In the genomic region with DNA sequence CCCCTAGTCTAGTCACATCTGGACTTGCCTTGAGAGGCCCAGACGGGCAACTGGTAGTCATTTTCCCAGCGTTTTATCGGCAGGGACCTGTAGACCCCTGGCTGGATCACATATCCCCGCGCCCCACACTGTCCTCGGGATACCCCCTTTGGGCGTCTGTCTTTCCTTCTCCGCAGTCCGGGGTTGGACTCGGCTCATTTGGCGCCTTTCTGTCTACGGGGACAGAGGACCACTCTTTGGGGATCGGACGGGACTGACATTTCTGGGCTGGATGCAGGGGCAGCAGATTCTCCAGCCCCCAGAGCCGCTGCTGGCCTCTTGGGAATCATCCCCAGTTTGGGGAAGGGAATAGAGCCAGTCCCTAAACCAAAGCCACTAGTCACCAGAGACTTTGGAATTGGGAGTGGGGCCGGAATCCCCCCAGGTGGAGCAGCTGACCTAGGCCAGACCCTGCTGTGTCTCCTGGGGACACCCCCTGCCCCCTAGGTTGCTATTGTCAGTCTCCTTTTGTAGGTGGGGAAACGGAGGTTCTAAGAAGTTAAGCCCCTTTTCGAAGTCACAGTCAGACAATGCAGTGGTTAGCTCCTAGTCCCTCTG, we compare ENCODE assay signal across 8 cellular contexts. TPM values are rescaled to one million over a fixed set of nuclear protein-coding genes. Genes with fewer than 3 reads are reported as not detected.
DNase-seq lines count a peak whose midpoint lies in the region; ATAC-seq, FAIRE-seq and TF ChIP-seq lines count a peak whose summit lies in the region.

No MANE protein-coding gene starts in this region.

- no peaks in the 10 kb centered on the region for H3F3A ChIP-seq in neural cell (ENCODE audit: insufficient read depth, low read length, poor library complexity, severe bottlenecking)

- no peaks in the 10 kb centered on the region for H3K9me3 ChIP-seq in endocrine pancreas (ENCODE audit: control insufficient read depth, low read length)
- no peaks in the 10 kb centered on the region for H3K9me3 ChIP-seq in neural cell (ENCODE audit: low read length)

- H3K27ac ChIP-seq in neural cell (ENCODE audit: low read length), result no peak overlapping the region

- H3K27me3 ChIP-seq in endocrine pancreas (ENCODE audit: control insufficient read depth, insufficient read depth, low read length) (no peaks in the 10 kb centered on the region), neural cell (ENCODE audit: insufficient read depth, low read depth, low read length) (no peaks in the 10 kb centered on the region)

- peak; percentile 61 for FAIRE-seq in GM12892 (lab: Jason Lieb, UNC)

- no peaks in the 10 kb centered on the region for H3K4me1 ChIP-seq in endocrine pancreas (ENCODE audit: control insufficient read depth, insufficient read depth, low read length)

- DNase-seq in GM12892 (ENCODE audit: insufficient read length), result no peak
- peak; percentile 23 for DNase-seq in NAMALWA (ENCODE audit: low spot score)
- no peak for DNase-seq in hippocampal formation (lab: John Stamatoyannopoulos, UW)
- no peak for DNase-seq in NCI-H2081 treated with DMSO at 0.1 percent for 48 hours (lab: John Stamatoyannopoulos, UW)

- H3K9ac ChIP-seq in endocrine pancreas (ENCODE audit: control insufficient read depth, insufficient read depth, low read length), result peak overlapping the region; percentile 71
- H3K9ac ChIP-seq in neural cell (ENCODE audit: low read length), result peak overlapping the region; percentile 68

- no peak for TF ChIP-seq CTCF in neural cell (IDR thresholded peaks at IDR 0.05; ENCODE audit: poor library complexity, severe bottlenecking)

- TF ChIP-seq EP300 in neural cell (conservative IDR thresholded peaks at IDR 0.05; ENCODE audit: poor library complexity, severe bottlenecking), result no peak

- no peaks in the 10 kb centered on the region for H3K36me3 ChIP-seq in endocrine pancreas (ENCODE audit: control insufficient read depth, insufficient read depth, low read length)
- no peaks in the 10 kb centered on the region for H3K36me3 ChIP-seq in neural cell (ENCODE audit: insufficient read depth, low read length)

- peak overlapping the region; percentile 43 for H3K4me2 ChIP-seq in neural cell (ENCODE audit: low read length)

- ATAC-seq in HG03097 (IDR thresholded peaks at IDR 0.05; ENCODE audit: low FRiP score, unreplicated experiment) (no peak), HG02852 (IDR thresholded peaks at IDR 0.05; ENCODE audit: unreplicated experiment) (no peak)

- TF ChIP-seq POLR2A in GM12892 (IDR thresholded peaks at IDR 0.05; ENCODE audit: low read depth, low read length), result no peak

- H3K9me2 ChIP-seq in neural cell (ENCODE audit: insufficient read depth, low read length), result no peaks in the 10 kb centered on the region

- H3K4me3 ChIP-seq in endocrine pancreas (ENCODE audit: control insufficient read depth, insufficient read depth, low read length) (no peak overlapping the region), neural cell (ENCODE audit: low read length) (peak overlapping the region; percentile 96)

- no peak for TF ChIP-seq RAD21 in neural cell (conservative IDR thresholded peaks at IDR 0.05)

- no peaks in the 10 kb centered on the region for H4K20me1 ChIP-seq in neural cell (ENCODE audit: insufficient read depth)

- H3K79me2 ChIP-seq in neural cell (replicated peaks; ENCODE audit: insufficient read depth, low read length), result no peaks in the 10 kb centered on the region

- no peak overlapping the region for H2AFZ ChIP-seq in neural cell (ENCODE audit: low read depth, low read length)

TF ChIP-seq in neural cell, 6 proteins besides CTCF, POLR2A, EP300 and RAD21:
- TF ChIP-seq MXI1 (conservative IDR thresholded peaks at IDR 0.05; ENCODE audit: poor library complexity, severe bottlenecking) (no peak), REST (IDR thresholded peaks at IDR 0.05; ENCODE audit: borderline replicate concordance) (no peak), EZH2 (IDR thresholded peaks at IDR 0.05; ENCODE audit: borderline replicate concordance, insufficient read depth, low read length, poor library complexity, severe bottlenecking) (no peak), POLR2AphosphoS5 (IDR thresholded peaks at IDR 0.05) (no peak), TAF1 (IDR thresholded peaks at IDR 0.05; ENCODE audit: low read depth) (no peak), SMC3 (conservative IDR thresholded peaks at IDR 0.05; ENCODE audit: poor library complexity) (no peak)

RNA-seq across cellular contexts. Expression of gene FAM110A, which starts 0.7 kb away (rescaled TPM):
- polyA plus RNA-seq in GM12892 (2012; ENCODE audit: missing spikeins), result 3.0 TPM
- 5.8 and 8.0 TPM in 2 replicates for polyA plus RNA-seq in neural cell
- 8.5 and 13.6 TPM in 2 replicates for polyA minus RNA-seq in neural cell
